Comparison of ENCODE assay signal across 22 cellular contexts in genomic region chrX:150759568-150760416, GRCh38.
"Had no signal": no experiment of that assay in that cellular context is flagged by ENCODE, and none has a peak within 500 bp of the region (broad histone marks: within the 10 kb centered on the region; RNA-seq: fewer than 3 reads in every experiment).

No MANE protein-coding gene starts in this region.

- H3K4me1 Mint-ChIP-seq: stimulated activated naive B cell treated with anti-CD40 and anti-IgM and Interleukin-4, amounts not matched to agents 10 μg/mL and 1 μg/mL and 100 μg/mL, for 72 hours; stimulated activated naive CD8-positive, alpha-beta T cell treated with anti-CD3 and anti-CD28 coated beads, Interleukin-15, amount 100 ng/mL, for 72 hours had no signal

- H3K27me3 ChIP-seq: esophagus muscularis mucosa, gastrocnemius medialis, spleen, transverse colon had no signal

- ATAC-seq: effector memory CD8-positive, alpha-beta T cell; gastrocnemius medialis; lower lobe of right lung; psoas muscle; sciatic nerve; stimulated activated naive B cell treated with anti-CD40 and anti-IgM and Interleukin-4, amounts not matched to agents 10 μg/mL and 1 μg/mL and 100 μg/mL, for 72 hours; stimulated activated naive CD8-positive, alpha-beta T cell treated with anti-CD3 and anti-CD28 coated beads, Interleukin-15, amount 100 ng/mL, for 72 hours had no signal

- H3K4me1 ChIP-seq: gastrocnemius medialis, left ventricle myocardium inferior, lower lobe of right lung, psoas muscle, spleen, transverse colon had no signal

- H3K4me3 Mint-ChIP-seq: dendritic cell treated with granulocyte-macrophage colony-stimulating factor and Interleukin-4, amounts not matched to agents 40 ng/mL and 50 ng/mL, for 4 days; effector memory CD8-positive, alpha-beta T cell; nephron; stimulated activated naive B cell treated with anti-CD40 and anti-IgM and Interleukin-4, amounts not matched to agents 10 μg/mL and 1 μg/mL and 100 μg/mL, for 72 hours; stimulated activated naive CD8-positive, alpha-beta T cell treated with anti-CD3 and anti-CD28 coated beads, Interleukin-15, amount 100 ng/mL, for 72 hours had no signal

- H3K4me3 ChIP-seq: esophagus muscularis mucosa, gastrocnemius medialis, left ventricle myocardium inferior, lower lobe of right lung, psoas muscle, spleen, thoracic aorta, transverse colon had no signal

- DNase-seq: effector memory CD8-positive, alpha-beta T cell; gastrocnemius medialis; left ventricle myocardium inferior; lower lobe of right lung; mesenchymal stem cell; midbrain; occipital lobe; psoas muscle; retina; spleen; stimulated activated CD4-positive, alpha-beta T cell treated with anti-CD3 and anti-CD28 coated beads, Interleukin-15, amount 100 ng/mL, for 24 hours; stimulated activated CD4-positive, alpha-beta T cell treated with anti-CD3 and anti-CD28 coated beads, Interleukin-1b, Interleukin-23, amount 100 ng/mL, for 48 hours; stimulated activated CD4-positive, alpha-beta T cell treated with anti-CD3 and anti-CD28 coated beads, Interleukin-4, amount 100 ng/mL, for 24 hours; stimulated activated naive B cell treated with anti-CD40 and anti-IgM and Interleukin-4, amounts not matched to agents 10 μg/mL and 1 μg/mL and 100 μg/mL, for 72 hours; stimulated activated naive CD8-positive, alpha-beta T cell treated with anti-CD3 and anti-CD28 coated beads, Interleukin-15, amount 100 ng/mL, for 72 hours; transverse colon had no signal

- H3K9me3 Mint-ChIP-seq: dendritic cell treated with granulocyte-macrophage colony-stimulating factor and Interleukin-4, amounts not matched to agents 40 ng/mL and 50 ng/mL, for 4 days; effector memory CD8-positive, alpha-beta T cell; stimulated activated naive B cell treated with anti-CD40 and anti-IgM and Interleukin-4, amounts not matched to agents 10 μg/mL and 1 μg/mL and 100 μg/mL, for 72 hours; stimulated activated naive CD8-positive, alpha-beta T cell treated with anti-CD3 and anti-CD28 coated beads, Interleukin-15, amount 100 ng/mL, for 72 hours had no signal

- H3K27ac ChIP-seq: epithelial cell of prostate, esophagus muscularis mucosa, gastrocnemius medialis, left ventricle myocardium inferior, lower lobe of right lung, psoas muscle, spleen, thoracic aorta, transverse colon had no signal

- H3K27ac Mint-ChIP-seq: dendritic cell treated with granulocyte-macrophage colony-stimulating factor and Interleukin-4, amounts not matched to agents 40 ng/mL and 50 ng/mL, for 4 days; nephron had no signal

- H3K36me3 ChIP-seq: gastrocnemius medialis, left ventricle myocardium inferior, thoracic aorta, transverse colon had no signal

- H3K27me3 Mint-ChIP-seq: dendritic cell treated with granulocyte-macrophage colony-stimulating factor and Interleukin-4, amounts not matched to agents 40 ng/mL and 50 ng/mL, for 4 days; effector memory CD8-positive, alpha-beta T cell; stimulated activated naive B cell treated with anti-CD40 and anti-IgM and Interleukin-4, amounts not matched to agents 10 μg/mL and 1 μg/mL and 100 μg/mL, for 72 hours; stimulated activated naive CD8-positive, alpha-beta T cell treated with anti-CD3 and anti-CD28 coated beads, Interleukin-15, amount 100 ng/mL, for 72 hours had no signal

- H3K9me3 ChIP-seq: esophagus muscularis mucosa, gastrocnemius medialis, left ventricle myocardium inferior, lower lobe of right lung, psoas muscle, spleen, thoracic aorta, transverse colon had no signal
